Comparison of ENCODE assay signal across 23 cellular contexts in the genomic region with DNA sequence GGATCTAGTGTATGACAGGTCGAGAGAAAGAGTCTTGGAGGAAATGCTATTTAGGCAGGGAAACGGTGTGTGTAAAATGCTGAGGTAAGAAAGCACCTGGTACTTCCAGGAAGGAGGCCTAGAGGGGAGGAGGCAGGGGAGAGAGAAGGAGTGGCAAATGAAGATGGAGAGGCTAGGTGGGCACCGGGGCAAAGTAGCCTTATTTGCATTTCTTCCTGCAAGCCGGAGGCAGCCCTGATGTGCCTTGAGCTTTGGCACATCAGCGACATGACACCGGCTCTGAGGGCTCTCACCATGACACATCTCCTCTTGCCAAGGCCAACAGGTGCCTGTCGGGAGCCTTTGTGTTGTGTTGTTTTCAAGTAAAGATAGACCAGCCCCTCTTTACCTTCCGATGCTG.
"Had no signal": no experiment of that assay in that cellular context is flagged by ENCODE, and none has a peak within 500 bp of the region (broad histone marks: within the 10 kb centered on the region; RNA-seq: fewer than 3 reads in every experiment).

No MANE protein-coding gene starts in this region.

- H3K4me3 Mint-ChIP-seq: activated B cell treated with CpG ODN at 0.5 μM for 24 hours; activated CD4-positive, alpha-beta memory T cell treated with anti-CD3 and anti-CD28 coated beads, Interleukin-2, amount 10 ng/mL, durations not matched to agents 7 days and 5 days; activated naive CD8-positive, alpha-beta T cell treated with anti-CD3 and anti-CD28 coated beads, Interleukin-2, amount 50 U/mL, for 24 hours; brain; central memory CD8-positive, alpha-beta T cell; T-helper 1 cell treated with Interleukin-12 subunit alpha and Interleukin-12 subunit beta and Interleukin-4 antibody, amounts not matched to agents 30 μg/mL and 1 μg/mL, for 36 hours had no signal

- H3K4me1 ChIP-seq: ascending aorta, Peyer's patch, SJCRH30 had no signal

- H3K4me1 Mint-ChIP-seq: activated naive CD8-positive, alpha-beta T cell treated with anti-CD3 and anti-CD28 coated beads, Interleukin-2, amount 50 U/mL, for 24 hours; central memory CD8-positive, alpha-beta T cell had no signal

- H3K27ac ChIP-seq: ascending aorta, Peyer's patch, RWPE1, SJCRH30 had no signal

- H3K27ac Mint-ChIP-seq: activated B cell treated with CpG ODN at 0.5 μM for 24 hours; activated CD4-positive, alpha-beta memory T cell treated with anti-CD3 and anti-CD28 coated beads, Interleukin-2, amount 10 ng/mL, durations not matched to agents 7 days and 5 days; activated naive CD4-positive, alpha-beta T cell treated with anti-CD3 and anti-CD28 coated beads, Interleukin-2, amount 50 U/mL, for 72 hours; activated naive CD8-positive, alpha-beta T cell treated with anti-CD3 and anti-CD28 coated beads, Interleukin-2, amount 50 U/mL, for 24 hours; brain; T-helper 1 cell treated with Interleukin-12 subunit alpha and Interleukin-12 subunit beta and Interleukin-4 antibody, amounts not matched to agents 30 μg/mL and 1 μg/mL, for 36 hours had no signal

- H3K27me3 ChIP-seq: ascending aorta, Peyer's patch, SJCRH30 had no signal

- DNase-seq: activated B cell treated with CpG ODN at 0.5 μM for 24 hours; activated CD4-positive, alpha-beta memory T cell treated with anti-CD3 and anti-CD28 coated beads, Interleukin-2, amount 10 ng/mL, durations not matched to agents 7 days and 5 days; activated CD4-positive, alpha-beta T cell treated with anti-CD3 and anti-CD28 coated beads for 1 hour; activated CD4-positive, alpha-beta T cell treated with anti-CD3 and anti-CD28 coated beads, Interleukin-2, amount 50 U/mL, for 1 hour; activated CD8-positive, alpha-beta memory T cell treated with anti-CD3 and anti-CD28 coated beads, Interleukin-2, amount 50 U/mL, for 4 hours; activated T-cell treated with anti-CD3 and anti-CD28 coated beads, Interleukin-2, amount 50 U/mL, for 1 hour; amniotic stem cell; NCI-H146; NCI-H1930; NCI-H2171; NCI-H2227 treated with DMSO at 0.1 percent for 48 hours; Peyer's patch; Right ventricle myocardium superior; SJCRH30; T1000 had no signal

- H3K9me3 ChIP-seq: ascending aorta, Peyer's patch, SJCRH30 had no signal

- H3K36me3 Mint-ChIP-seq: brain had no signal

- H3K4me3 ChIP-seq: ascending aorta, K562, Peyer's patch, SJCRH30 had no signal

- H3K27me3 Mint-ChIP-seq: activated B cell treated with CpG ODN at 0.5 μM for 24 hours; activated CD4-positive, alpha-beta memory T cell treated with anti-CD3 and anti-CD28 coated beads, Interleukin-2, amount 10 ng/mL, durations not matched to agents 7 days and 5 days; activated naive CD8-positive, alpha-beta T cell treated with anti-CD3 and anti-CD28 coated beads, Interleukin-2, amount 50 U/mL, for 24 hours had no signal

- H3K9me3 Mint-ChIP-seq: activated B cell treated with CpG ODN at 0.5 μM for 24 hours; activated CD4-positive, alpha-beta memory T cell treated with anti-CD3 and anti-CD28 coated beads, Interleukin-2, amount 10 ng/mL, durations not matched to agents 7 days and 5 days; activated naive CD4-positive, alpha-beta T cell treated with anti-CD3 and anti-CD28 coated beads, Interleukin-2, amount 50 U/mL, for 72 hours; activated naive CD8-positive, alpha-beta T cell treated with anti-CD3 and anti-CD28 coated beads, Interleukin-2, amount 50 U/mL, for 24 hours; brain; central memory CD8-positive, alpha-beta T cell; T-helper 1 cell treated with Interleukin-12 subunit alpha and Interleukin-12 subunit beta and Interleukin-4 antibody, amounts not matched to agents 30 μg/mL and 1 μg/mL, for 36 hours had no signal

- H3K36me3 ChIP-seq: ascending aorta, Peyer's patch, SJCRH30 had no signal
